ENCODE assay signal across 13 cellular contexts in the genomic region with DNA sequence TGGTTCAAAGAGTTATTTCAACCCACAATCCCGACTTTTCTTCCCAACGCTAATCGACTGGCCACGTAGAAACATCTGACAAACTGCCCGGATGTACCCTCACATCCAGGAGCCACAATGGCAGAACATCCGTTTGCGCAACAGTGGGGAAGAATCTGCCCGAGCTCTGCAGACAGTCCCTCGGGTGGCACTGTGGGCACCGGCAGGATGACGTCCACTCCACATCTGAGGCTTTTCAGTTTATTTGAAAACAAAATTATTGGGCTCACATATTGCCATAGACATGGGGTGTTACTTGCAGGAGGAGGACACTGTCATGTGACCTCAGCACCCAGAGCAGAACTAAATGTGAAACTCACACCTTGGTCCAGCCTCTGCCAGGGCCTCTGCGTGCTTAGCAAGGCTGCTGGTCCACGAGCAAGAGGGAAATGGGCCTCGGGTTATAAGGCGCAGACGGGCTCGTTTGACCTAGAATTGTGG.
"Had no signal": no experiment of that assay in that cellular context is flagged by ENCODE, and none has a peak within 500 bp of the region (broad histone marks: within the 10 kb centered on the region; RNA-seq: fewer than 3 reads in every experiment).

No MANE protein-coding gene starts in this region.

- H3K9me3 Mint-ChIP-seq: activated T-cell treated with anti-CD3 and anti-CD28 coated beads, Interleukin-2, amount 50 U/mL, for 72 hours; neural crest cell had no signal

- H3K4me3 Mint-ChIP-seq: activated T-cell treated with anti-CD3 and anti-CD28 coated beads, Interleukin-2, amount 50 U/mL, for 72 hours; neural crest cell had no signal

- H3K4me3 ChIP-seq: gastroesophageal sphincter, hepatocyte, pancreas, thyroid gland had no signal

- H3K4me1 Mint-ChIP-seq: neural crest cell had no signal

- DNase-seq: activated CD4-positive, alpha-beta T cell treated with anti-CD3 and anti-CD28 coated beads, Interleukin-2, amount 50 U/mL, for 1 hour; activated gamma-delta T cell treated with Interleukin-2 at 50 U/mL for 16 hours; activated T-cell treated with anti-CD3 and anti-CD28 coated beads, Interleukin-2, amount 50 U/mL, for 72 hours; caudate nucleus; cortex of kidney; effector CD8-positive, alpha-beta T cell; kidney glomerular epithelial cell; mesendoderm; pancreas; thyroid gland had no signal

- ATAC-seq: activated T-cell treated with anti-CD3 and anti-CD28 coated beads, Interleukin-2, amount 50 U/mL, for 72 hours; gastroesophageal sphincter; pancreas had no signal

- H3K27ac Mint-ChIP-seq: activated T-cell treated with anti-CD3 and anti-CD28 coated beads, Interleukin-2, amount 50 U/mL, for 72 hours had no signal
